In genomic region chr12:52033506-52034258, GRCh38 we compare ENCODE assay signal across 1 cellular context.
TF ChIP-seq lines count a peak whose summit lies in the region.

No MANE protein-coding gene starts in this region.

TF ChIP-seq in WTC11, 78 proteins besides CTCF, POLR2A, EP300 and RAD21 (continued from another document):
- no peak for TF ChIP-seq E2F1 (CRISPR knock-in tag; IDR thresholded peaks at IDR 0.05)
- no peak for TF ChIP-seq HMGA2 (CRISPR knock-in tag; IDR thresholded peaks at IDR 0.05)
- TF ChIP-seq NFE2L1 (CRISPR knock-in tag; IDR thresholded peaks at IDR 0.05): no peak
- no peak for TF ChIP-seq PRDM15 (CRISPR knock-in tag; IDR thresholded peaks at IDR 0.05)
